ENCODE assay signal across 8 cellular contexts in genomic region chr6:46221221-46221793, GRCh38. TPM values are rescaled to one million over a fixed set of nuclear protein-coding genes. Genes with fewer than 3 reads are reported as not detected.
DNase-seq lines count a peak whose midpoint lies in the region; ATAC-seq, FAIRE-seq and TF ChIP-seq lines count a peak whose summit lies in the region.

No MANE protein-coding gene starts in this region.

- no peak overlapping the region for H3K27ac Mint-ChIP-seq in immature natural killer cell

- no peak overlapping the region for H3K4me3 ChIP-seq in DND-41 (ENCODE audit: low read depth in 1 of 2, low read length in 2 of 2)
- no peak overlapping the region for H3K4me3 ChIP-seq in GM12878

- RAD21 ChIA-PET in GM12878 (lab: Charles Lee; ENCODE audit: unreplicated experiment), result interaction anchor here (0.6 to 6.5 kb wide), 19 partner anchors 14 to 632 kb away, joined by 3 to 63 read pairs (median 3); partner anchors contain the start of gene ENPP4

- no peak for TF ChIP-seq POLR2A in GM12878 (IDR thresholded peaks at IDR 0.05; ENCODE audit: low read depth, low read length)

- no peaks in the 10 kb centered on the region for H3K36me3 Mint-ChIP-seq in immature natural killer cell

- H3K27me3 ChIP-seq in DND-41 (ENCODE audit: insufficient read depth, low read length, poor library complexity) (peaks cover 15% of the 10 kb centered on the region), GM12878 (replicated peaks in 1 of 2; ENCODE audit: control insufficient read depth in 2 of 2, insufficient read depth in 2 of 2, low read length in 1 of 2) (no peaks in the 10 kb centered on the region; a peak in 1 of 4 replicates)

- POLR2A ChIA-PET in GM12878 (lab: Charles Lee), result interaction anchor here (0.5 to 1.2 kb wide), 3 partner anchors 46 to 131 kb away, joined by 3 to 5 read pairs (median 3); no protein-coding TSS in a partner anchor

- no TSS peak for BruUV-seq in GM12878 (replicated peaks; lab: Mats Ljungman, UMichigan)

- in situ Hi-C loops in GM12878 (cut with MboI), result loop anchor here (5.0 kb wide), 2 partner anchors 181 to 411 kb away; no protein-coding TSS in a partner anchor

- no peaks in the 10 kb centered on the region for H4K20me1 ChIP-seq in DND-41 (ENCODE audit: insufficient read depth, low read length)
- H4K20me1 ChIP-seq in GM12878 (ENCODE audit: control insufficient read depth, insufficient read depth), result no peaks in the 10 kb centered on the region

- H3K4me2 ChIP-seq in DND-41 (ENCODE audit: insufficient read depth, low read length) (no peak overlapping the region), GM12878 (ENCODE audit: control insufficient read depth, insufficient read depth) (peak overlapping the region; percentile 61; the same call in 1 of the 2 replicates)

- H2AFZ ChIP-seq in DND-41 (ENCODE audit: low read depth, low read length), result no peak overlapping the region
- H2AFZ ChIP-seq in GM12878 (ENCODE audit: control insufficient read depth, low read depth, low read length), result peak overlapping the region; percentile 43; the same call in 1 of the 2 replicates

- H3K4me1 Mint-ChIP-seq in immature natural killer cell, result peaks cover 0 to 2% of the 10 kb centered on the region in 2 donors

- CTCF ChIA-PET in GM12878 (lab: Yijun Ruan, JAX), result interaction anchor here (0.7 to 7.4 kb wide), 36 partner anchors 9 to 406 kb away, joined by 3 to 77 read pairs (median 4); partner anchors contain the start of gene ENPP4

- intact Hi-C loops in GM12878 (cut with micrococcal nuclease; ENCODE audit: unreplicated experiment), result loop anchor here (1.0 to 10.0 kb wide), 6 partner anchors 131 to 633 kb away; partner anchors contain the start of gene RCAN2

- peak; percentile 98 for TF ChIP-seq RAD21 in GM12878 (IDR thresholded peaks at IDR 0.05; ENCODE audit: insufficient read depth, low read depth, low read length)

- H3K4me1 ChIP-seq in DND-41 (ENCODE audit: insufficient read depth, low read length), result no peaks in the 10 kb centered on the region
- H3K4me1 ChIP-seq in GM12878 (ENCODE audit: control insufficient read depth, insufficient read depth, low read length), result peaks cover 29% of the 10 kb centered on the region

- H3K36me3 ChIP-seq in DND-41 (ENCODE audit: insufficient read depth, low read length) (no peaks in the 10 kb centered on the region), GM12878 (ENCODE audit: control insufficient read depth in 2 of 2, insufficient read depth in 2 of 2, low read length in 1 of 2) (no peaks in the 10 kb centered on the region)

- peak; percentile 62; the same call in 2 of the 3 replicates for ATAC-seq in DND-41 (ENCODE audit: insufficient read depth, low read depth)
- peak; percentile 71 for ATAC-seq in GM19395 (IDR thresholded peaks at IDR 0.05; ENCODE audit: unreplicated experiment)
- ATAC-seq in HG03175 (IDR thresholded peaks at IDR 0.05; ENCODE audit: unreplicated experiment), result peak; percentile 73
- ATAC-seq in GM12878, result peak; percentile 81

- no peak for DNase-seq in DND-41
- peak; percentile 59 for DNase-seq in NCI-H2227 treated with DMSO at 0.1 percent for 48 hours (lab: John Stamatoyannopoulos, UW)
- peak; percentile 48 for DNase-seq in GM12878 (ENCODE audit: low read depth, low spot score)
- peak; percentile 23 to 49 (median 32) for DNase-seq in immature natural killer cell
- peak; percentile 94 for DNase-seq in superior temporal gyrus (ENCODE audit: extremely low spot score)
- no peak for DNase-seq in activated CD4-positive, CD25-positive, alpha-beta regulatory T cell (lab: John Stamatoyannopoulos, UW)

- H3K79me2 ChIP-seq in DND-41 (ENCODE audit: insufficient read depth, low read length), result no peaks in the 10 kb centered on the region
- no peaks in the 10 kb centered on the region for H3K79me2 ChIP-seq in GM12878 (ENCODE audit: control insufficient read depth, insufficient read depth, low read length)

- H3K9ac ChIP-seq in DND-41 (ENCODE audit: low read depth, low read length) (no peak overlapping the region), GM12878 (ENCODE audit: control insufficient read depth, insufficient read depth, low read length) (no peak overlapping the region)

- SMC1A ChIA-PET in GM12878 (lab: Charles Lee; ENCODE audit: uncharacterized antibody, unreplicated experiment), result interaction anchor here (0.6 to 5.5 kb wide), 32 partner anchors 12 to 839 kb away, joined by 3 to 49 read pairs (median 4); partner anchors contain the start of gene ENPP4

- peaks cover 0 to 4% (median under 1%) of the 10 kb centered on the region in 3 donors for H3K27me3 Mint-ChIP-seq in immature natural killer cell (ENCODE audit: low read depth in 3 of 3)

- no peak for TF ChIP-seq EP300 in GM12878 (IDR thresholded peaks at IDR 0.05; ENCODE audit: borderline replicate concordance in 1 of 2, control insufficient read depth in 1 of 2, low read depth in 2 of 2, low read length in 2 of 2)

- 36% methylated on average over 4 of the region's 4 CpGs for WGBS in GM12878 (ENCODE audit: insufficient coverage, insufficient replicate concordance, low lambda C conversion rate, missing lambda C conversion rate)

- H3K9me3 Mint-ChIP-seq in immature natural killer cell, result peaks cover 0 to 3% (median 0%) of the 10 kb centered on the region in 6 donors

- H3K4me3 Mint-ChIP-seq in immature natural killer cell, result no peak overlapping the region

- FAIRE-seq in GM12878 (lab: Jason Lieb, UNC), result no peak

- H3K27ac ChIP-seq in DND-41 (ENCODE audit: low read length) (no peak overlapping the region), GM12878 (ENCODE audit: control insufficient read depth, insufficient read depth) (no peak overlapping the region)

- TF ChIP-seq CTCF in DND-41 (IDR thresholded peaks at IDR 0.05; ENCODE audit: borderline replicate concordance, extremely low read depth, low read length, poor library complexity, severe bottlenecking) (peak; percentile 69), GM12878 (IDR thresholded peaks at IDR 0.05 in 2 of 3, conservative IDR thresholded peaks at IDR 0.05 in 1 of 3; ENCODE audit: control insufficient read depth in 2 of 3, extremely low read depth in 1 of 3, insufficient read depth in 1 of 3, low read depth in 3 of 3, low read length in 3 of 3) (peak; percentile 83 to 90 (median 90))

- H3K9me3 ChIP-seq in DND-41 (ENCODE audit: insufficient read depth, low read length, severe bottlenecking) (no peaks in the 10 kb centered on the region), GM12878 (replicated peaks; ENCODE audit: control insufficient read depth, insufficient read depth, low read length) (no peaks in the 10 kb centered on the region; the same call in 2 of the 3 replicates)

TF ChIP-seq in GM12878, 131 proteins besides CTCF, POLR2A, EP300 and RAD21 (continues in another document):
- TF ChIP-seq JUND (IDR thresholded peaks at IDR 0.05; ENCODE audit: low read depth, low read length) (no peak), SIX5 (IDR thresholded peaks at IDR 0.05; ENCODE audit: low read depth, low read length, severe bottlenecking) (no peak), HDGF (IDR thresholded peaks at IDR 0.05) (no peak), YY1 (IDR thresholded peaks at IDR 0.05; ENCODE audit: low read depth, low read length) (0 out of 2 replicates have a peak, but pooled peaks have one; percentile 42), MEF2B (IDR thresholded peaks at IDR 0.05; ENCODE audit: partially characterized antibody, poor library complexity, severe bottlenecking) (no peak), RUNX3 (IDR thresholded peaks at IDR 0.05; ENCODE audit: low read length) (peak; percentile 33), SMARCA5 (IDR thresholded peaks at IDR 0.05) (0 out of 2 replicates have a peak, but pooled peaks have one; percentile 35), CBX5 (IDR thresholded peaks at IDR 0.05; ENCODE audit: low read depth) (no peak), ZNF622 (IDR thresholded peaks at IDR 0.05) (no peak), MEF2A (IDR thresholded peaks at IDR 0.05; ENCODE audit: insufficient read depth, low read depth, low read length) (0 out of 2 replicates have a peak, but pooled peaks have one; percentile 42), DPF2 (IDR thresholded peaks at IDR 0.05) (no peak), IKZF2 (IDR thresholded peaks at IDR 0.05) (no peak), KAT2A (conservative IDR thresholded peaks at IDR 0.05; ENCODE audit: control insufficient read depth, low read depth, low read length) (no peak), POLR2AphosphoS2 (IDR thresholded peaks at IDR 0.05; ENCODE audit: low read depth, low read length) (no peak)

RNA-seq across cellular contexts. Expression of gene ENPP5, which starts 50.5 kb away (rescaled TPM):
- total RNA-seq in GM12878 (2013; cell fraction: nucleolus; rRNA removed), result 0.50 and 0.73 TPM in 2 replicates
- total RNA-seq in GM12878 (2014; rRNA removed) (not detected in 2 replicates), GM12878 (2014; rRNA removed; fragmentation: Illumina TruSeq; extraction: Trizol) (not detected in 2 replicates), GM12878 (2021) (not detected in 2 replicates)
- polyA plus RNA-seq in GM12878 (2011; ENCODE audit: low read depth), result 0.17 TPM
- polyA plus RNA-seq in GM12878 (2011; rRNA removed) (0.03 TPM in 1 of 2 replicates, not detected in the other), GM12878 (2014; fragmentation: Illumina TruSeq; extraction: Trizol) (0.07 TPM in 1 of 2 replicates, not detected in the other), GM12878 (2014; fragmentation: Nextera tagmentation; extraction: Ambion mirVana) (under 1 TPM in 1 of 2 experiments, not detected in 1; 0.05 TPM), GM12878 (2014; rRNA removed) (not detected in 2 replicates), GM12878 (2016; fragmentation: Nextera tagmentation; extraction: Ambion mirVana) (not detected), immature natural killer cell (10 to 100 TPM; 14.4 to 48.6 (median 36.1) TPM)
- polyA plus RNA-seq in GM12878 (2011; cell fraction: cytosol; rRNA removed), result not detected in 2 replicates
- polyA plus RNA-seq in GM12878 (2011; cell fraction: nucleus; rRNA removed), result 0.03 TPM in 1 of 2 replicates, not detected in the other
- 0.27 and 0.93 TPM in 2 replicates for polyA plus RNA-seq in GM12878 (2012)
- not detected in 2 replicates for polyA minus RNA-seq in GM12878 (2011; rRNA and poly(A)+ RNA removed)
- not detected in 2 replicates for polyA minus RNA-seq in GM12878 (2011; cell fraction: cytosol; rRNA and poly(A)+ RNA removed)
- not detected in 2 replicates for polyA minus RNA-seq in GM12878 (2011; cell fraction: nucleus; rRNA and poly(A)+ RNA removed)

Comparison
In these comparisons a context has a peak if more than half of its experiments do, and no peak if none do; other contexts are left out.
1. DNase-seq: peak in NCI-H2227 treated with DMSO at 0.1 percent for 48 hours (single experiment), GM12878 (single experiment), immature natural killer cell (3 of 3) and superior temporal gyrus (single experiment); none in DND-41 (single experiment) and activated CD4-positive, CD25-positive, alpha-beta regulatory T cell (0 of 4).
2. RNA of gene ENPP5, which starts 50.5 kb away (polyA plus RNA-seq): 14.4 to 48.6 TPM in immature natural killer cell; 0.03 to 0.93 TPM in GM12878; every median in the first group is over 4 times any median in the second.
3. Peak in every context shown above with its lines, with median percentiles within 50 percentile points of each other: ATAC-seq.